In genomic region chr1:64469977-64470669, GRCh38 we compare ENCODE assay signal across 8 cellular contexts. TPM values are rescaled to one million over a fixed set of nuclear protein-coding genes. Genes with fewer than 3 reads are reported as not detected.
DNase-seq lines count a peak whose midpoint lies in the region; ATAC-seq and TF ChIP-seq lines count a peak whose summit lies in the region.

Gene CACHD1, plus strand, starts transcription at chr1:64470129. Its CDS starts 616 bp downstream, at chr1:64470745.

- peak; percentile 46 for TF ChIP-seq CTCF in A673 (conservative IDR thresholded peaks at IDR 0.05; ENCODE audit: low read depth, low read length)
- no peak for TF ChIP-seq CTCF in endothelial cell (IDR thresholded peaks at IDR 0.05; ENCODE audit: unreplicated experiment)

- peak within 1 kb of the TSS; percentile 72 for H3K27ac Mint-ChIP-seq in endothelial cell (ENCODE audit: unreplicated experiment)

- peak within 1 kb of the TSS; percentile 97 for H3K4me3 Mint-ChIP-seq in endothelial cell (ENCODE audit: unreplicated experiment)

- BruUV-seq in A673 (replicated peaks; lab: Mats Ljungman, UMichigan) = no TSS peak

- ATAC-seq in GM18868 (IDR thresholded peaks at IDR 0.05; ENCODE audit: unreplicated experiment) (peak; percentile 87), HG03196 (IDR thresholded peaks at IDR 0.05; ENCODE audit: unreplicated experiment) (peak; percentile 80)

- peaks cover 35% of the 10 kb centered on the region for H3K4me1 ChIP-seq in A673 (ENCODE audit: insufficient read depth, low read length, poor library complexity, severe bottlenecking)
- peaks cover 24% of the 10 kb centered on the region for H3K4me1 ChIP-seq in mesodermal cell (ENCODE audit: control insufficient read depth, insufficient read depth, low read length, poor library complexity, severe bottlenecking)

- intact Hi-C loops in A673 (cut with micrococcal nuclease; ENCODE audit: unreplicated experiment) = loop anchor here (5.0 kb wide), 2 partner anchors 67 to 182 kb away; no protein-coding TSS in a partner anchor

- no peaks in the 10 kb centered on the region for H3K27me3 ChIP-seq in A673 (replicated peaks; ENCODE audit: insufficient read depth, low read depth, low read length, poor library complexity)

- H3K36me3 Mint-ChIP-seq in endothelial cell (ENCODE audit: low read depth, unreplicated experiment) = peaks cover 4% of the 10 kb centered on the region

- H3K27ac ChIP-seq in A673 (ENCODE audit: low read depth, low read length, poor library complexity, severe bottlenecking) (peak within 1 kb of the TSS; percentile 93), mesodermal cell (ENCODE audit: low read depth, low read length, severe bottlenecking) (peak within 1 kb of the TSS; percentile 63)

- CTCF ChIA-PET in A673 (lab: Charles Lee) = no interaction called here

- no peaks in the 10 kb centered on the region for H3K9me3 Mint-ChIP-seq in endothelial cell (ENCODE audit: unreplicated experiment)

- no peaks in the 10 kb centered on the region for H3K9me3 ChIP-seq in A673 (ENCODE audit: low read depth, low read length, poor library complexity, severe bottlenecking)
- H3K9me3 ChIP-seq in mesodermal cell (ENCODE audit: control insufficient read depth, low read length) = no peaks in the 10 kb centered on the region

- POLR2A ChIA-PET in A673 (lab: Charles Lee; ENCODE audit: low non-redundant PET) = interaction anchor here (0.5 kb wide), 1 partner anchor 80 kb away, joined by 12 read pairs; no protein-coding TSS in a partner anchor

- H3K36me3 ChIP-seq in A673 (ENCODE audit: insufficient read depth, low read length, poor library complexity, severe bottlenecking) (peaks cover 4% of the 10 kb centered on the region), mesodermal cell (ENCODE audit: control insufficient read depth, insufficient read depth, low read length) (no peaks in the 10 kb centered on the region)

- peaks cover 41% of the 10 kb centered on the region for H3K4me1 Mint-ChIP-seq in endothelial cell (ENCODE audit: unreplicated experiment)

- H3K27me3 Mint-ChIP-seq in endothelial cell (ENCODE audit: unreplicated experiment) = peaks cover 18% of the 10 kb centered on the region

- H3K4me3 ChIP-seq in A673 (ENCODE audit: low read depth, low read length, poor library complexity, severe bottlenecking) (peak within 1 kb of the TSS; percentile 76), mesodermal cell (ENCODE audit: extremely low read depth, insufficient read depth, low read length, poor library complexity, severe bottlenecking) (peak within 1 kb of the TSS; percentile 78)

- 0% methylated on average over 15 to 64 of the region's 84 CpGs for WGBS in mesodermal cell (ENCODE audit: insufficient coverage in 2 of 2), 2 experiments

- DNase-seq in A673 (ENCODE audit: low spot score) (peak; percentile 95), NCI-H524 treated with DMSO at 0.1 percent for 48 hours (lab: John Stamatoyannopoulos, UW) (peak; percentile 33), endothelial cell (ENCODE audit: low spot score) (peak; percentile 70)
- peak; percentile 86 for DNase-seq in activated CD8-positive, alpha-beta memory T cell treated with anti-CD3 and anti-CD28 coated beads for 24 hours
- DNase-seq in stimulated activated CD8-positive, alpha-beta memory T cell treated with anti-CD3 and anti-CD28 coated beads, Interleukin-12 subunit alpha, Interleukin-12 subunit beta, amount 100 ng/mL, for 24 hours (ENCODE audit: extremely low read depth) = peak; percentile 39

RNA-seq across cellular contexts. Expression of gene CACHD1, which starts in this region (rescaled TPM):
- total RNA-seq in A673 (2021) (39.2 and 42.6 TPM in 2 replicates), endothelial cell (ENCODE audit: unreplicated experiment) (48.6 TPM)
- polyA plus RNA-seq in mesodermal cell (2013, experiment 1 of 2) = 32.7 TPM
- 28.1 TPM for polyA plus RNA-seq in mesodermal cell (2013, experiment 2 of 2)

Comparison
In these comparisons a context has a peak if more than half of its experiments do, and no peak if none do; other contexts are left out.
1. Peak in every context shown above with its lines: DNase-seq, ATAC-seq, H3K4me3 ChIP-seq and H3K27ac ChIP-seq.
2. DNase-seq: peak in every context shown above with its lines; median percentile 95 in A673; 86 in activated CD8-positive, alpha-beta memory T cell treated with anti-CD3 and anti-CD28 coated beads for 24 hours; 70 in endothelial cell; 39 in stimulated activated CD8-positive, alpha-beta memory T cell treated with anti-CD3 and anti-CD28 coated beads, Interleukin-12 subunit alpha, Interleukin-12 subunit beta, amount 100 ng/mL, for 24 hours; 33 in NCI-H524 treated with DMSO at 0.1 percent for 48 hours.